In the genomic region with DNA sequence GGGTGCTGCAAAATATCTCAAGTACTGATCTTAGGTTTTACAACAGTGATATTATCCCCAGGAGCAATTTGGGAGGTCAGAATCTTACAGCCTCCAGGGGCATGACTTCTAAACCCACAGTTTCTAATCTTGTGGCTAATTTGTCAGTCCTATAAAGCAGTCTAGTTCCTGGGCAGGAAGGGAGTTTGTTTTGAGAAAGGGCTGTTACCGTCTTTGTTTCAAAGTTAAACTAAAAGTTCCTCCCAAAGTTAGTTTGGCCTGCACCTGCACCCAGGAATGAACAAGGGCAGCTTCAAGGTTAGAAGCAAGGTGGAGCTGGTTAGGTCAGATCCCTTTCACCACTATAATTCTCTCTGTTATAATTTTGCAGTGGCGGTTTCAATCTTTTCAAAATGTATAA, we compare ENCODE assay signal across 1 cellular context.
TF ChIP-seq lines count a peak whose summit lies in the region.

No MANE protein-coding gene starts in this region.

TF ChIP-seq in WTC11, 78 proteins besides CTCF, POLR2A, EP300 and RAD21 (continued from another document):
- TF ChIP-seq, protein P1, sequence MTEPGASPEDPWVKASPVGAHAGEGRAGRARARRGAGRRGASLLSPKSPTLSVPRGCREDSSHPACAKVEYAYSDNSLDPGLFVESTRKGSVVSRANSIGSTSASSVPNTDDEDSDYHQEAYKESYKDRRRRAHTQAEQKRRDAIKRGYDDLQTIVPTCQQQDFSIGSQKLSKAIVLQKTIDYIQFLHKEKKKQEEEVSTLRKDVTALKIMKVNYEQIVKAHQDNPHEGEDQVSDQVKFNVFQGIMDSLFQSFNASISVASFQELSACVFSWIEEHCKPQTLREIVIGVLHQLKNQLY (CRISPR knock-in tag; IDR thresholded peaks at IDR 0.05) = no peak
- TF ChIP-seq GABPB1 (CRISPR knock-in tag; IDR thresholded peaks at IDR 0.05) (no peak), ZNF423 (CRISPR knock-in tag; IDR thresholded peaks at IDR 0.05) (no peak), ZNF396 (CRISPR knock-in tag; IDR thresholded peaks at IDR 0.05; ENCODE audit: borderline replicate concordance) (no peak), TEAD4 (CRISPR knock-in tag; IDR thresholded peaks at IDR 0.05) (no peak)
- TF ChIP-seq, protein P2, sequence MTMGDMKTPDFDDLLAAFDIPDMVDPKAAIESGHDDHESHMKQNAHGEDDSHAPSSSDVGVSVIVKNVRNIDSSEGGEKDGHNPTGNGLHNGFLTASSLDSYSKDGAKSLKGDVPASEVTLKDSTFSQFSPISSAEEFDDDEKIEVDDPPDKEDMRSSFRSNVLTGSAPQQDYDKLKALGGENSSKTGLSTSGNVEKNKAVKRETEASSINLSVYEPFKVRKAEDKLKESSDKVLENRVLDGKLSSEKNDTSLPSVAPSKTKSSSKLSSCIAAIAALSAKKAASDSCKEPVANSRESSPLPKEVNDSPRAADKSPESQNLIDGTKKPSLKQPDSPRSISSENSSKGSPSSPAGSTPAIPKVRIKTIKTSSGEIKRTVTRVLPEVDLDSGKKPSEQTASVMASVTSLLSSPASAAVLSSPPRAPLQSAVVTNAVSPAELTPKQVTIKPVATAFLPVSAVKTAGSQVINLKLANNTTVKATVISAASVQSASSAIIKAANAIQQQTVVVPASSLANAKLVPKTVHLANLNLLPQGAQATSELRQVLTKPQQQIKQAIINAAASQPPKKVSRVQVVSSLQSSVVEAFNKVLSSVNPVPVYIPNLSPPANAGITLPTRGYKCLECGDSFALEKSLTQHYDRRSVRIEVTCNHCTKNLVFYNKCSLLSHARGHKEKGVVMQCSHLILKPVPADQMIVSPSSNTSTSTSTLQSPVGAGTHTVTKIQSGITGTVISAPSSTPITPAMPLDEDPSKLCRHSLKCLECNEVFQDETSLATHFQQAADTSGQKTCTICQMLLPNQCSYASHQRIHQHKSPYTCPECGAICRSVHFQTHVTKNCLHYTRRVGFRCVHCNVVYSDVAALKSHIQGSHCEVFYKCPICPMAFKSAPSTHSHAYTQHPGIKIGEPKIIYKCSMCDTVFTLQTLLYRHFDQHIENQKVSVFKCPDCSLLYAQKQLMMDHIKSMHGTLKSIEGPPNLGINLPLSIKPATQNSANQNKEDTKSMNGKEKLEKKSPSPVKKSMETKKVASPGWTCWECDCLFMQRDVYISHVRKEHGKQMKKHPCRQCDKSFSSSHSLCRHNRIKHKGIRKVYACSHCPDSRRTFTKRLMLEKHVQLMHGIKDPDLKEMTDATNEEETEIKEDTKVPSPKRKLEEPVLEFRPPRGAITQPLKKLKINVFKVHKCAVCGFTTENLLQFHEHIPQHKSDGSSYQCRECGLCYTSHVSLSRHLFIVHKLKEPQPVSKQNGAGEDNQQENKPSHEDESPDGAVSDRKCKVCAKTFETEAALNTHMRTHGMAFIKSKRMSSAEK (CRISPR knock-in tag; IDR thresholded peaks at IDR 0.05; ENCODE audit: borderline replicate concordance) = no peak
